Comparison of ENCODE assay signal across 12 cellular contexts in the genomic region with DNA sequence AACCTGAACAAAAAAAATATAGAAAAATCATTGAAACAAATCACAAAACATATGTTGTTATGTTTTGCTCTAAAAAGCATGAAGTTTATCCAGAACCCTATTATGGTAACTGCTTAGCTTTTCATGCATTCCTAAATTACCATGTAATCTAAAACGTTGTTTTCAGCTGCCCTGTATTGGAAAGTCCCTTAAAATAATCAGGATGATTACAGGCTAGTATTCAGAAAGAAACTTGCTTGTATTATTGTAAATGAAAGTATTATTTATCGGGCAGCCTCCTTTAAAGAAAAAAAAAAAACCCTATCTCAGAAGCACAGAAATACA.
DNase-seq lines count a peak whose midpoint lies in the region; TF ChIP-seq lines count a peak whose summit lies in the region.
"Had no signal": no experiment of that assay in that cellular context is flagged by ENCODE, and none has a peak within 500 bp of the region (broad histone marks: within the 10 kb centered on the region; RNA-seq: fewer than 3 reads in every experiment).

No MANE protein-coding gene starts in this region.

- H3K4me1 ChIP-seq in adrenal gland (replicated peaks in 1 of 2) (peaks cover 31 to 32% of the 10 kb centered on the region in 2 donors), sigmoid colon (peaks cover 0 to 35% (median 32%) of the 10 kb centered on the region in 4 donors)

- H3K4me3 ChIP-seq in adrenal gland (peak overlapping the region in 1 of 4 donors; percentile 6), sigmoid colon (no peak overlapping the region), H7 (ENCODE audit: insufficient read depth, low read depth, low read length) (no peak overlapping the region)

- WGBS in adrenal gland, 4 donors = 1 to 14% (median 12%) methylated on average over 2 of the region's 2 CpGs
- WGBS in sigmoid colon, 2 donors = 6 to 14% methylated on average over 2 of the region's 2 CpGs

- TF ChIP-seq POLR2A in adrenal gland (IDR thresholded peaks at IDR 0.05) = no peak
- no peak for TF ChIP-seq POLR2A in sigmoid colon (IDR thresholded peaks at IDR 0.05)

- no peaks in the 10 kb centered on the region for H3K9me3 ChIP-seq in adrenal gland (replicated peaks in 1 of 3)
- H3K9me3 ChIP-seq in sigmoid colon = no peaks in the 10 kb centered on the region

- H3K4me1 Mint-ChIP-seq in HFFc6 (ENCODE audit: low read depth) = peaks cover 66% of the 10 kb centered on the region

- no peaks in the 10 kb centered on the region for H3K27me3 Mint-ChIP-seq in HFFc6 (ENCODE audit: insufficient read depth)
- H3K27me3 Mint-ChIP-seq: stimulated activated naive B cell treated with anti-CD40 and anti-IgM and Interleukin-4, amounts not matched to agents 10 μg/mL and 1 μg/mL and 100 μg/mL, for 72 hours had no signal

- TF ChIP-seq EP300 in sigmoid colon (IDR thresholded peaks at IDR 0.05) = no peak

- POLR2A ChIA-PET in GM10248 (lab: Yijun Ruan, JAX) = no interaction called here

- H3K27me3 ChIP-seq in adrenal gland (no peaks in the 10 kb centered on the region), sigmoid colon (no peaks in the 10 kb centered on the region), H7 (ENCODE audit: control insufficient read depth, insufficient read depth, low read length) (no peaks in the 10 kb centered on the region; the same call in 1 of the 2 replicates)

- CTCF ChIA-PET in GM10248 (lab: Yijun Ruan, JAX) = interaction anchor here (1.1 to 2.4 kb wide), 2 partner anchors 44 to 85 kb away, joined by 3 to 21 read pairs; no protein-coding TSS in a partner anchor

- intact Hi-C loops in adrenal gland (cut with DNase I) = no loop called here
- intact Hi-C loops in sigmoid colon (cut with DNase I) = loop anchor here (5.0 to 10.0 kb wide), 3 partner anchors 66 to 199 kb away; a partner anchor contains a TSS

- H3K9me3 Mint-ChIP-seq in HFFc6 = no peaks in the 10 kb centered on the region

- peaks cover 4% of the 10 kb centered on the region; the same call in 1 of the 2 replicates for H3K36me3 Mint-ChIP-seq in HFFc6 (ENCODE audit: low read depth)
- H3K36me3 Mint-ChIP-seq: stimulated activated naive B cell treated with anti-CD40 and anti-IgM and Interleukin-4, amounts not matched to agents 10 μg/mL and 1 μg/mL and 100 μg/mL, for 72 hours had no signal

- DNase-seq in HFFc6 = peak; percentile 43
- no peak for DNase-seq in adrenal gland
- DNase-seq in fibroblast of the conjunctiva (ENCODE audit: low read depth) = peak; percentile 26
- DNase-seq in sigmoid colon = no peak
- no peak for DNase-seq in GM10248 (ENCODE audit: extremely low spot score)
- no peak for DNase-seq in NOMO-1 treated with DMSO at 0.1 percent for 48 hours (lab: John Stamatoyannopoulos, UW; ENCODE audit: unreplicated experiment)
- DNase-seq in iPS-NIHi11 (ENCODE audit: low spot score) = no peak
- DNase-seq in H7 = no peak
- DNase-seq: GOT3; islet precursor cell; NCI-H2029; stimulated activated naive B cell treated with anti-CD40 and anti-IgM and Interleukin-4, amounts not matched to agents 10 μg/mL and 1 μg/mL and 100 μg/mL, for 72 hours had no signal

- H3K36me3 ChIP-seq in adrenal gland (replicated peaks in 1 of 2) (no peaks in the 10 kb centered on the region), sigmoid colon (no peaks in the 10 kb centered on the region), H7 (replicated peaks; ENCODE audit: control insufficient read depth, insufficient read depth, low read length) (no peaks in the 10 kb centered on the region)

- peak overlapping the region; percentile 81 for H3K4me3 Mint-ChIP-seq in HFFc6
- H3K4me3 Mint-ChIP-seq: stimulated activated naive B cell treated with anti-CD40 and anti-IgM and Interleukin-4, amounts not matched to agents 10 μg/mL and 1 μg/mL and 100 μg/mL, for 72 hours had no signal

- peak overlapping the region; percentile 68 for H3K27ac Mint-ChIP-seq in HFFc6
- H3K27ac Mint-ChIP-seq: stimulated activated naive B cell treated with anti-CD40 and anti-IgM and Interleukin-4, amounts not matched to agents 10 μg/mL and 1 μg/mL and 100 μg/mL, for 72 hours had no signal

- H3K27ac ChIP-seq in adrenal gland (peak overlapping the region in 4 of 5 donors; percentile 71 to 84 (median 78)), sigmoid colon (peak overlapping the region; percentile 43 to 78 (median 74))

- TF ChIP-seq CTCF in HFFc6 (IDR thresholded peaks at IDR 0.05) (no peak), adrenal gland (IDR thresholded peaks at IDR 0.05) (no peak), sigmoid colon (IDR thresholded peaks at IDR 0.05) (no peak), GM10248 (IDR thresholded peaks at IDR 0.05; ENCODE audit: control extremely low read depth, extremely low read depth, low read depth, missing control alignments) (no peak)

Comparison
In these comparisons a context has a peak if more than half of its experiments do, and no peak if none do; other contexts are left out.
1. DNase-seq: peak in HFFc6 (single experiment) and fibroblast of the conjunctiva (single experiment); none in adrenal gland (0 of 7), sigmoid colon (single experiment), GM10248 (single experiment), NOMO-1 treated with DMSO at 0.1 percent for 48 hours (single experiment), iPS-NIHi11 (single experiment) and H7 (single experiment).